ENCODE assay signal across 9 cellular contexts in the genomic region with DNA sequence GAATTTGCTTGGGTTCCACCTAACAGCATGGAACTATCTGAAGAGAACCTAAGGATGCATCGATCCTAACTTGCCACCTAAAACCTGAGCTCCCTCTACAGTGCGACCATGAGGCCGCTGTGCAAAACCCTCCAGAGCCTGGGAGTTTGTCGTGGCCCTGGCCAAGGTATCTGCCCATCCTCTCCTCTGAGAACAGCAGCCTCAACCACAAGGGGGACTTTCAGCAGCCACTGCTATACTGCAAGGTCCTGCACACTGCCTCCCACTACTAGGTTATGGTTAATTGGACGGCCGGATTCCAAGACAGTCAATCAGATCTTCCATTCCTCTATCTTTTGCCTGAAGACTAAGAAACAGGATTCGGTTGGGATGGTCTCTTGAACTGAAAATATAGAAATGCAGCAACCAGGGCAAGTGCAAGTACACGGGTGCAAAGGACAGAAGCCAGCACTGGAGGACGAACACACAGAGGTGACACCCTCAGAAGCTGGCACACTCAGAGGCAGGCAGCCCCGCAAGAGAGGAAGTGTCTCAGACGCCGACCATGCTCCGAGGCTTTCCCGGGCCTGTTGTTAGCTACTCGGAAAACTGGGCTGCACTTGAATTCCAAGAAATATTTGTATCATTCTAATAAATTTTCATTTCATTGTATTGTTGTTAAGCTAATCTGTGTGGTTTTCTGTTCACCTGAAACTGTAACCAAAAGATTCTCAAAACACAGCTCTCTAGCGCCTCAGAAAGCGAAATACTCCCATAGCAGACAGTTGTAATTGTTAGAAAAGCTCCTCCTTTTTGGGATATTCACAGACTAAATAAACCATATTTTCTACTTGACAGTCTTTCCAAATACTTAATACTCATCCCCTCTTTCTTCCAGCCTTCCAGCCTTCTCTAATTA.
DNase-seq lines count a peak whose midpoint lies in the region; ATAC-seq and TF ChIP-seq lines count a peak whose summit lies in the region.
"Had no signal": no experiment of that assay in that cellular context is flagged by ENCODE, and none has a peak within 500 bp of the region (broad histone marks: within the 10 kb centered on the region; RNA-seq: fewer than 3 reads in every experiment).

No MANE protein-coding gene starts in this region.

- peaks cover 59% of the 10 kb centered on the region for H3K4me1 ChIP-seq in left ventricle myocardium inferior

- peak in 3 of 4 experiments; percentile 30 to 48 (median 37) for DNase-seq in activated CD4-positive, CD25-positive, alpha-beta regulatory T cell (lab: John Stamatoyannopoulos, UW)
- no peak for DNase-seq in activated CD4-positive, CD25-positive, alpha-beta regulatory T cell treated with anti-CD3 and anti-CD28 coated beads, Interleukin-2, amount 50 U/mL, for 72 hours
- DNase-seq in activated T-helper 1 cell treated with anti-CD3 and anti-CD28 coated beads, Interleukin-12 subunit alpha, Interleukin-12 subunit beta, Interleukin-2, Interleukin-4 antibody, amounts not matched to agents 30 ng/mL and 10 ng/mL and 1 ng/mL, durations not matched to agents 14 hours and 24 hours and 36 hours (ENCODE audit: low spot score), result no peak
- DNase-seq in left ventricle myocardium inferior, result no peak
- peak; percentile 25 to 37 for DNase-seq in stimulated activated CD8-positive, alpha-beta memory T cell treated with anti-CD3 and anti-CD28 coated beads, Interleukin-15, amount 100 ng/mL, for 4 hours (ENCODE audit: low read depth in 2 of 2)
- DNase-seq in head of caudate nucleus, result no peak
- DNase-seq in caudate nucleus (lab: John Stamatoyannopoulos, UW), result no peak

- H3K36me3 ChIP-seq in left ventricle myocardium inferior, result no peaks in the 10 kb centered on the region

- peak; percentile 39 for TF ChIP-seq CTCF in left ventricle myocardium inferior (IDR thresholded peaks at IDR 0.05; ENCODE audit: borderline replicate concordance)

- ATAC-seq in HG02840 (IDR thresholded peaks at IDR 0.05; ENCODE audit: low FRiP score, unreplicated experiment), result no peak

- no peaks in the 10 kb centered on the region for H3K27me3 ChIP-seq in left ventricle myocardium inferior (ENCODE audit: low read depth)
- H3K27me3 ChIP-seq: BLaER1 treated with 17β-estradiol and CSF1 and Interleukin-3, amounts not matched to agents 10 nM and 100 nM had no signal

- peak overlapping the region; percentile 58 for H3K4me3 Mint-ChIP-seq in activated T-helper 1 cell treated with anti-CD3 and anti-CD28 coated beads, Interleukin-12 subunit alpha, Interleukin-12 subunit beta, Interleukin-2, Interleukin-4 antibody, amounts not matched to agents 30 ng/mL and 10 ng/mL and 1 ng/mL, durations not matched to agents 14 hours and 24 hours and 36 hours

- H3K4me1 Mint-ChIP-seq in activated T-helper 1 cell treated with anti-CD3 and anti-CD28 coated beads, Interleukin-12 subunit alpha, Interleukin-12 subunit beta, Interleukin-2, Interleukin-4 antibody, amounts not matched to agents 30 ng/mL and 10 ng/mL and 1 ng/mL, durations not matched to agents 14 hours and 24 hours and 36 hours (ENCODE audit: low read depth), result peaks cover 41% of the 10 kb centered on the region

- H3K36me3 Mint-ChIP-seq in activated T-helper 1 cell treated with anti-CD3 and anti-CD28 coated beads, Interleukin-12 subunit alpha, Interleukin-12 subunit beta, Interleukin-2, Interleukin-4 antibody, amounts not matched to agents 30 ng/mL and 10 ng/mL and 1 ng/mL, durations not matched to agents 14 hours and 24 hours and 36 hours (ENCODE audit: low read depth), result no peaks in the 10 kb centered on the region

- no peaks in the 10 kb centered on the region for H3K27me3 Mint-ChIP-seq in activated T-helper 1 cell treated with anti-CD3 and anti-CD28 coated beads, Interleukin-12 subunit alpha, Interleukin-12 subunit beta, Interleukin-2, Interleukin-4 antibody, amounts not matched to agents 30 ng/mL and 10 ng/mL and 1 ng/mL, durations not matched to agents 14 hours and 24 hours and 36 hours (ENCODE audit: insufficient read depth)

- H3K9me3 ChIP-seq in left ventricle myocardium inferior (replicated peaks), result no peaks in the 10 kb centered on the region

- H3K27ac Mint-ChIP-seq in activated T-helper 1 cell treated with anti-CD3 and anti-CD28 coated beads, Interleukin-12 subunit alpha, Interleukin-12 subunit beta, Interleukin-2, Interleukin-4 antibody, amounts not matched to agents 30 ng/mL and 10 ng/mL and 1 ng/mL, durations not matched to agents 14 hours and 24 hours and 36 hours, result peak overlapping the region; percentile 14

- no peak overlapping the region for H3K4me3 ChIP-seq in left ventricle myocardium inferior
- H3K4me3 ChIP-seq: BLaER1 treated with 17β-estradiol and CSF1 and Interleukin-3, amounts not matched to agents 10 nM and 100 nM had no signal

- H3K9me3 Mint-ChIP-seq in activated T-helper 1 cell treated with anti-CD3 and anti-CD28 coated beads, Interleukin-12 subunit alpha, Interleukin-12 subunit beta, Interleukin-2, Interleukin-4 antibody, amounts not matched to agents 30 ng/mL and 10 ng/mL and 1 ng/mL, durations not matched to agents 14 hours and 24 hours and 36 hours, result no peaks in the 10 kb centered on the region

- intact Hi-C loops in activated T-helper 1 cell treated with anti-CD3 and anti-CD28 coated beads, Interleukin-12 subunit alpha, Interleukin-12 subunit beta, Interleukin-2, Interleukin-4 antibody, amounts not matched to agents 30 ng/mL and 10 ng/mL and 1 ng/mL, durations not matched to agents 14 hours and 24 hours and 36 hours (cut with micrococcal nuclease), result loop anchor here (1.0 to 5.0 kb wide), 2 partner anchors 74 to 111 kb away; no protein-coding TSS in a partner anchor
- intact Hi-C loops in left ventricle myocardium inferior (cut with micrococcal nuclease), result no loop called here
- intact Hi-C loops in head of caudate nucleus (cut with DNase I), result no loop called here

- H3K27ac ChIP-seq in left ventricle myocardium inferior (replicated peaks) (peak overlapping the region; percentile 23), caudate nucleus (ENCODE audit: low read depth, low read length) (no peak overlapping the region)
- H3K27ac ChIP-seq: BLaER1 treated with 17β-estradiol and CSF1 and Interleukin-3, amounts not matched to agents 10 nM and 100 nM had no signal

Comparison
In these comparisons a context has a peak if more than half of its experiments do, and no peak if none do; other contexts are left out.
1. DNase-seq: peak in activated CD4-positive, CD25-positive, alpha-beta regulatory T cell (3 of 4) and stimulated activated CD8-positive, alpha-beta memory T cell treated with anti-CD3 and anti-CD28 coated beads, Interleukin-15, amount 100 ng/mL, for 4 hours (2 of 2); none in activated CD4-positive, CD25-positive, alpha-beta regulatory T cell treated with anti-CD3 and anti-CD28 coated beads, Interleukin-2, amount 50 U/mL, for 72 hours (single experiment), activated T-helper 1 cell treated with anti-CD3 and anti-CD28 coated beads, Interleukin-12 subunit alpha, Interleukin-12 subunit beta, Interleukin-2, Interleukin-4 antibody, amounts not matched to agents 30 ng/mL and 10 ng/mL and 1 ng/mL, durations not matched to agents 14 hours and 24 hours and 36 hours (single experiment), left ventricle myocardium inferior (single experiment), head of caudate nucleus (0 of 42) and caudate nucleus (0 of 61).